14 cellular contexts compared by ENCODE assay signal in the genomic region with DNA sequence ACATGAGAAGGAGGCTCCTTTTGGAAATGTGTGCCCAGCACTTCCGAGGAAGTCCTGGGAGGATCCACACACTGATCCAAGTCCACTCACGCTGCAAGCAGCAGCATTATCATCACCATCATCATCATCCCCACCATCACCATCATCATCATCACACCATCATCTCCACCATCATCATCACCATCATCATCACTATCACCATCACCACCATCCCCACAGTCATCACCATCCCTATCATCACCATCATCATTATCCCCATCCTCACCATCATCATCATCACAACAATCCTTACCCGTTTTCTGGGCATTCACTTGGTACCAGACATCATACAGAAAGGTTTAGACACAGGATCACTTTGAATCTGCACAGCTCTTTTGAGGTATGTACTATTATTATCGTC. TPM values are rescaled to one million over a fixed set of nuclear protein-coding genes. Genes with fewer than 3 reads are reported as not detected.
DNase-seq lines count a peak whose midpoint lies in the region; ATAC-seq, FAIRE-seq and TF ChIP-seq lines count a peak whose summit lies in the region.
"Had no signal": no experiment of that assay in that cellular context is flagged by ENCODE, and none has a peak within 500 bp of the region (broad histone marks: within the 10 kb centered on the region; RNA-seq: fewer than 3 reads in every experiment).

No MANE protein-coding gene starts in this region.

- ATAC-seq in RWPE2 (ENCODE audit: low read depth) = no peak
- ATAC-seq: HCT116 had no signal

- H3K4me1 ChIP-seq in RWPE2 (ENCODE audit: insufficient read depth, poor library complexity, severe bottlenecking) = no peaks in the 10 kb centered on the region
- H3K4me1 ChIP-seq: Caco-2 had no signal

- H3K36me3 ChIP-seq in RWPE2 (ENCODE audit: low read depth) = no peaks in the 10 kb centered on the region

- no peaks in the 10 kb centered on the region for H3K4me1 Mint-ChIP-seq in activated naive CD4-positive, alpha-beta T cell treated with anti-CD3 and anti-CD28 coated beads, Interleukin-2, amount 50 U/mL, for 24 hours
- no peaks in the 10 kb centered on the region for H3K4me1 Mint-ChIP-seq in activated naive CD4-positive, alpha-beta T cell treated with anti-CD3 and anti-CD28 coated beads, Interleukin-2, amount 10 ng/mL, durations not matched to agents 7 days and 5 days
- H3K4me1 Mint-ChIP-seq in endothelial cell (ENCODE audit: unreplicated experiment) = no peaks in the 10 kb centered on the region
- no peaks in the 10 kb centered on the region for H3K4me1 Mint-ChIP-seq in activated CD4-positive, alpha-beta memory T cell treated with anti-CD3 and anti-CD28 coated beads for 36 hours (ENCODE audit: low read depth)
- H3K4me1 Mint-ChIP-seq: CD8-positive, alpha-beta memory T cell had no signal

- H3K27me3 ChIP-seq in RWPE2 (ENCODE audit: insufficient read depth, poor library complexity, severe bottlenecking) = peaks cover 11% of the 10 kb centered on the region

- H3K27me3 Mint-ChIP-seq in activated naive CD4-positive, alpha-beta T cell treated with anti-CD3 and anti-CD28 coated beads, Interleukin-2, amount 50 U/mL, for 24 hours = no peaks in the 10 kb centered on the region
- H3K27me3 Mint-ChIP-seq in activated naive CD4-positive, alpha-beta T cell treated with anti-CD3 and anti-CD28 coated beads, Interleukin-2, amount 10 ng/mL, durations not matched to agents 7 days and 5 days = peaks cover 4% of the 10 kb centered on the region
- peaks cover 9% of the 10 kb centered on the region for H3K27me3 Mint-ChIP-seq in endothelial cell (ENCODE audit: unreplicated experiment)
- H3K27me3 Mint-ChIP-seq in activated CD4-positive, alpha-beta memory T cell treated with anti-CD3 and anti-CD28 coated beads for 36 hours = peaks cover 2% of the 10 kb centered on the region

- no peaks in the 10 kb centered on the region for H3K36me3 Mint-ChIP-seq in activated naive CD4-positive, alpha-beta T cell treated with anti-CD3 and anti-CD28 coated beads, Interleukin-2, amount 50 U/mL, for 24 hours
- H3K36me3 Mint-ChIP-seq in activated naive CD4-positive, alpha-beta T cell treated with anti-CD3 and anti-CD28 coated beads, Interleukin-2, amount 10 ng/mL, durations not matched to agents 7 days and 5 days = no peaks in the 10 kb centered on the region
- H3K36me3 Mint-ChIP-seq in endothelial cell (ENCODE audit: low read depth, unreplicated experiment) = no peaks in the 10 kb centered on the region
- H3K36me3 Mint-ChIP-seq in activated CD4-positive, alpha-beta memory T cell treated with anti-CD3 and anti-CD28 coated beads for 36 hours = no peaks in the 10 kb centered on the region
- H3K36me3 Mint-ChIP-seq: CD8-positive, alpha-beta memory T cell had no signal

- CTCF ChIA-PET in activated naive CD4-positive, alpha-beta T cell treated with anti-CD3 and anti-CD28 coated beads, Interleukin-2, amount 10 ng/mL, durations not matched to agents 7 days and 5 days (lab: Charles Lee) = no interaction called here
- CTCF ChIA-PET in activated CD4-positive, alpha-beta memory T cell treated with anti-CD3 and anti-CD28 coated beads for 36 hours (lab: Charles Lee) = no interaction called here

- POLR2A ChIA-PET in activated CD4-positive, alpha-beta memory T cell treated with anti-CD3 and anti-CD28 coated beads for 36 hours (lab: Charles Lee) = no interaction called here

- no peak overlapping the region for H3K4me3 ChIP-seq in RWPE2 (ENCODE audit: severe bottlenecking)

- intact Hi-C loops in activated CD4-positive, alpha-beta memory T cell treated with anti-CD3 and anti-CD28 coated beads for 36 hours (cut with micrococcal nuclease) = no loop called here

- TF ChIP-seq CTCF in RWPE2 (IDR thresholded peaks at IDR 0.05; ENCODE audit: poor library complexity, severe bottlenecking) (no peak), endothelial cell (IDR thresholded peaks at IDR 0.05; ENCODE audit: unreplicated experiment) (no peak)

- H3K9me3 Mint-ChIP-seq in activated naive CD4-positive, alpha-beta T cell treated with anti-CD3 and anti-CD28 coated beads, Interleukin-2, amount 50 U/mL, for 24 hours = no peaks in the 10 kb centered on the region
- peaks cover 2% of the 10 kb centered on the region for H3K9me3 Mint-ChIP-seq in activated naive CD4-positive, alpha-beta T cell treated with anti-CD3 and anti-CD28 coated beads, Interleukin-2, amount 10 ng/mL, durations not matched to agents 7 days and 5 days
- no peaks in the 10 kb centered on the region for H3K9me3 Mint-ChIP-seq in endothelial cell (ENCODE audit: unreplicated experiment)
- H3K9me3 Mint-ChIP-seq in activated CD4-positive, alpha-beta memory T cell treated with anti-CD3 and anti-CD28 coated beads for 36 hours = no peaks in the 10 kb centered on the region
- H3K9me3 Mint-ChIP-seq: CD8-positive, alpha-beta memory T cell had no signal

- no peak overlapping the region for H3K27ac ChIP-seq in RWPE2 (ENCODE audit: poor library complexity, severe bottlenecking)
- H3K27ac ChIP-seq: 22Rv1 had no signal

- FAIRE-seq in urothelium cell line (lab: Jason Lieb, UNC) = peak; percentile 98
- FAIRE-seq: H54 had no signal

- no peak for DNase-seq in activated naive CD4-positive, alpha-beta T cell treated with anti-CD3 and anti-CD28 coated beads, Interleukin-2, amount 10 ng/mL, durations not matched to agents 7 days and 5 days
- DNase-seq in RWPE2 (ENCODE audit: low spot score) = peak; percentile 7
- no peak for DNase-seq in endothelial cell (ENCODE audit: low spot score)
- DNase-seq in urothelium cell line (ENCODE audit: low spot score) = no peak
- DNase-seq in activated CD4-positive, alpha-beta memory T cell treated with anti-CD3 and anti-CD28 coated beads for 36 hours = no peak
- no peak for DNase-seq in NCI-H524 treated with DMSO at 0.1 percent for 48 hours (lab: John Stamatoyannopoulos, UW)
- no peak for DNase-seq in nucleus accumbens (lab: John Stamatoyannopoulos, UW)
- DNase-seq: Caco-2, DMS53 had no signal

- no peak overlapping the region for H3K4me3 Mint-ChIP-seq in activated naive CD4-positive, alpha-beta T cell treated with anti-CD3 and anti-CD28 coated beads, Interleukin-2, amount 50 U/mL, for 24 hours
- H3K4me3 Mint-ChIP-seq in activated naive CD4-positive, alpha-beta T cell treated with anti-CD3 and anti-CD28 coated beads, Interleukin-2, amount 10 ng/mL, durations not matched to agents 7 days and 5 days = no peak overlapping the region
- H3K4me3 Mint-ChIP-seq in endothelial cell (ENCODE audit: unreplicated experiment) = peak overlapping the region; percentile 1
- no peak overlapping the region for H3K4me3 Mint-ChIP-seq in activated CD4-positive, alpha-beta memory T cell treated with anti-CD3 and anti-CD28 coated beads for 36 hours
- H3K4me3 Mint-ChIP-seq: CD8-positive, alpha-beta memory T cell had no signal

- H3K27ac Mint-ChIP-seq in activated naive CD4-positive, alpha-beta T cell treated with anti-CD3 and anti-CD28 coated beads, Interleukin-2, amount 50 U/mL, for 24 hours = peak overlapping the region; percentile 0
- no peak overlapping the region for H3K27ac Mint-ChIP-seq in activated naive CD4-positive, alpha-beta T cell treated with anti-CD3 and anti-CD28 coated beads, Interleukin-2, amount 10 ng/mL, durations not matched to agents 7 days and 5 days
- H3K27ac Mint-ChIP-seq in endothelial cell (ENCODE audit: unreplicated experiment) = no peak overlapping the region
- H3K27ac Mint-ChIP-seq in activated CD4-positive, alpha-beta memory T cell treated with anti-CD3 and anti-CD28 coated beads for 36 hours = no peak overlapping the region

- no peaks in the 10 kb centered on the region for H3K9me3 ChIP-seq in RWPE2 (ENCODE audit: severe bottlenecking)
- H3K9me3 ChIP-seq: Caco-2 had no signal

RNA-seq across cellular contexts. Expression of gene ACSF3, which starts 47.8 kb away (rescaled TPM):
- total RNA-seq in endothelial cell (ENCODE audit: unreplicated experiment) = 28.2 TPM
- total RNA-seq in activated CD4-positive, alpha-beta memory T cell treated with anti-CD3 and anti-CD28 coated beads for 36 hours = 10 to 100 TPM; 36.1 to 37.3 TPM
